In genomic region chr16:85851034-85851780, GRCh38 we compare ENCODE assay signal across 20 cellular contexts. TPM values are rescaled to one million over a fixed set of nuclear protein-coding genes. Genes with fewer than 3 reads are reported as not detected.
DNase-seq lines count a peak whose midpoint lies in the region; ATAC-seq, FAIRE-seq and TF ChIP-seq lines count a peak whose summit lies in the region.
"Had no signal": no experiment of that assay in that cellular context is flagged by ENCODE, and none has a peak within 500 bp of the region (broad histone marks: within the 10 kb centered on the region; RNA-seq: fewer than 3 reads in every experiment).

No MANE protein-coding gene starts in this region.

- ATAC-seq in GM12878 (peak; percentile 79), HG02981 (IDR thresholded peaks at IDR 0.05; ENCODE audit: unreplicated experiment) (no peak)
- ATAC-seq: gastroesophageal sphincter had no signal

- H4K20me1 ChIP-seq in GM12878 (ENCODE audit: control insufficient read depth, insufficient read depth): no peaks in the 10 kb centered on the region

- no peak overlapping the region for H3K4me2 ChIP-seq in GM12878 (ENCODE audit: control insufficient read depth, insufficient read depth)

- SMC1A ChIA-PET in GM12878 (lab: Charles Lee; ENCODE audit: uncharacterized antibody, unreplicated experiment): interaction anchor here (1.1 to 2.2 kb wide), 3 partner anchors 18 to 30 kb away, joined by 3 to 6 read pairs (median 3); no protein-coding TSS in a partner anchor

- DNase-seq in COLO668 (lab: John Stamatoyannopoulos, UW; ENCODE audit: unreplicated experiment): peak; percentile 29
- DNase-seq in GM12878 (ENCODE audit: low read depth, low spot score): no peak
- peak; percentile 55 for DNase-seq in mesenteric fat pad (ENCODE audit: low spot score)
- DNase-seq in COLO829 (ENCODE audit: low spot score): no peak
- DNase-seq in NCI-H345 treated with DMSO at 0.1 percent for 48 hours (lab: John Stamatoyannopoulos, UW; ENCODE audit: unreplicated experiment): no peak
- DNase-seq: activated CD4-positive, alpha-beta T cell treated with anti-CD3 and anti-CD28 coated beads for 4 hours; activated naive CD4-positive, alpha-beta T cell treated with anti-CD3 and anti-CD28 coated beads, Interleukin-2, amount 50 U/mL, for 16 hours; HFFc6; NCI-H2029; NCI-H524 treated with DMSO at 0.1 percent for 48 hours; testis had no signal

- no peak overlapping the region for H2AFZ ChIP-seq in GM12878 (ENCODE audit: control insufficient read depth, low read depth, low read length)
- H2AFZ ChIP-seq: parathyroid adenoma had no signal

- no peaks in the 10 kb centered on the region for H3K9me3 ChIP-seq in HEK293 (ENCODE audit: control insufficient read depth, insufficient read depth, low read depth, low read length)
- peaks cover 3% of the 10 kb centered on the region for H3K9me3 ChIP-seq in GM12878 (replicated peaks; ENCODE audit: control insufficient read depth, insufficient read depth, low read length)
- H3K9me3 ChIP-seq: colonic mucosa, testis had no signal

- RAD21 ChIA-PET in GM12878 (lab: Charles Lee; ENCODE audit: unreplicated experiment): no interaction called here

- H3K27ac ChIP-seq in HEK293 (ENCODE audit: extremely low read depth, low read depth, low read length) (no peak overlapping the region), GM12878 (ENCODE audit: control insufficient read depth, insufficient read depth) (no peak overlapping the region)
- H3K27ac ChIP-seq: colonic mucosa, gastroesophageal sphincter, parathyroid adenoma, testis had no signal

- 29% methylated on average over 15 of the region's 15 CpGs for WGBS in GM12878 (ENCODE audit: insufficient coverage, insufficient replicate concordance, low lambda C conversion rate, missing lambda C conversion rate)

- TF ChIP-seq EP300 in GM12878 (IDR thresholded peaks at IDR 0.05; ENCODE audit: borderline replicate concordance in 1 of 2, control insufficient read depth in 1 of 2, low read depth in 2 of 2, low read length in 2 of 2): no peak

- intact Hi-C loops in GM12878 (cut with micrococcal nuclease; ENCODE audit: unreplicated experiment): no loop called here

- TF ChIP-seq CTCF in HEK293 (tag by site-specific recombination; IDR thresholded peaks at IDR 0.05) (no peak), GM12878 (IDR thresholded peaks at IDR 0.05 in 2 of 3, conservative IDR thresholded peaks at IDR 0.05 in 1 of 3; ENCODE audit: control insufficient read depth in 2 of 3, extremely low read depth in 1 of 3, insufficient read depth in 1 of 3, low read depth in 3 of 3, low read length in 3 of 3) (no peak)

- TF ChIP-seq RAD21 in GM12878 (IDR thresholded peaks at IDR 0.05; ENCODE audit: insufficient read depth, low read depth, low read length): no peak

- POLR2A ChIA-PET in HEK293 (lab: Yijun Ruan, JAX) (no interaction called here), GM12878 (lab: Charles Lee) (interaction anchor here (1.5 kb wide), 1 partner anchor 10 kb away, joined by 5 read pairs; no protein-coding TSS in a partner anchor)

- H3K36me3 ChIP-seq in HEK293 (ENCODE audit: control insufficient read depth in 2 of 2, insufficient read depth in 1 of 2, low read length in 2 of 2) (no peaks in the 10 kb centered on the region), GM12878 (ENCODE audit: control insufficient read depth in 2 of 2, insufficient read depth in 2 of 2, low read length in 1 of 2) (no peaks in the 10 kb centered on the region)
- H3K36me3 ChIP-seq: colonic mucosa, gastroesophageal sphincter had no signal

- H3K4me3 ChIP-seq in HEK293 (ENCODE audit: low read depth, low read length) (no peak overlapping the region), GM12878 (no peak overlapping the region)
- H3K4me3 ChIP-seq: colonic mucosa, gastroesophageal sphincter, testis had no signal

- H3K79me2 ChIP-seq in GM12878 (ENCODE audit: control insufficient read depth, insufficient read depth, low read length): no peaks in the 10 kb centered on the region
- H3K79me2 ChIP-seq: parathyroid adenoma had no signal

- H3K27me3 ChIP-seq in GM12878 (replicated peaks in 1 of 2; ENCODE audit: control insufficient read depth in 2 of 2, insufficient read depth in 2 of 2, low read length in 1 of 2): no peaks in the 10 kb centered on the region
- H3K27me3 ChIP-seq: colonic mucosa, testis had no signal

- CTCF ChIA-PET in HEK293 (lab: Yijun Ruan, JAX) (no interaction called here), GM12878 (lab: Yijun Ruan, JAX) (no interaction called here)

- no peak for TF ChIP-seq POLR2A in GM12878 (IDR thresholded peaks at IDR 0.05; ENCODE audit: low read depth, low read length)

- H3K9ac ChIP-seq in GM12878 (ENCODE audit: control insufficient read depth, insufficient read depth, low read length): no peak overlapping the region
- H3K9ac ChIP-seq: parathyroid adenoma had no signal

- no peaks in the 10 kb centered on the region for H3K4me1 ChIP-seq in HEK293 (ENCODE audit: control insufficient read depth, insufficient read depth, low read length)
- peaks cover 10% of the 10 kb centered on the region for H3K4me1 ChIP-seq in GM12878 (ENCODE audit: control insufficient read depth, insufficient read depth, low read length)
- H3K4me1 ChIP-seq: colonic mucosa, gastroesophageal sphincter, testis had no signal

- no peak for FAIRE-seq in GM12878 (lab: Jason Lieb, UNC)
- FAIRE-seq: astrocyte, endothelial cell of umbilical vein, small intestine had no signal

- BruUV-seq in GM12878 (replicated peaks; lab: Mats Ljungman, UMichigan): no TSS peak

- in situ Hi-C loops in GM12878 (cut with MboI): no loop called here

TF ChIP-seq in HEK293, 187 proteins besides CTCF, POLR2A, EP300 and RAD21:
- TF ChIP-seq ZXDB (tag by site-specific recombination; IDR thresholded peaks at IDR 0.05) (peak; percentile 66; the same call in 1 of the 2 replicates), ZBTB21 (tag by site-specific recombination; IDR thresholded peaks at IDR 0.05) (no peak)

TF ChIP-seq in GM12878, 131 proteins besides CTCF, POLR2A, EP300 and RAD21 (continues in another document):
- TF ChIP-seq ZBED1 (IDR thresholded peaks at IDR 0.05; ENCODE audit: borderline replicate concordance) (no peak), RAD51 (IDR thresholded peaks at IDR 0.05) (peak; percentile 46; the same call in 1 of the 2 replicates), YY1 (IDR thresholded peaks at IDR 0.05; ENCODE audit: low read depth, low read length) (no peak), RUNX3 (IDR thresholded peaks at IDR 0.05; ENCODE audit: low read length) (peak; percentile 39; the same call in 1 of the 2 replicates)

RNA-seq across cellular contexts. Expression of gene IRF8, which starts 47.8 kb away (rescaled TPM):
- total RNA-seq in GM12878 (2013; cell fraction: nucleolus; rRNA removed): 220 and 236 TPM in 2 replicates
- total RNA-seq in GM12878 (2014; rRNA removed) (229 and 237 TPM in 2 replicates), GM12878 (2014; rRNA removed; fragmentation: Illumina TruSeq; extraction: Trizol) (164 and 167 TPM in 2 replicates), GM12878 (2021) (181 and 191 TPM in 2 replicates), mesenteric fat pad (112 TPM)
- 62.7 TPM for polyA plus RNA-seq in GM12878 (2011; ENCODE audit: low read depth)
- polyA plus RNA-seq in GM12878 (2011; rRNA removed) (220 and 328 TPM in 2 replicates), GM12878 (2014; fragmentation: Illumina TruSeq; extraction: Trizol) (181 and 269 TPM in 2 replicates), GM12878 (2014; fragmentation: Nextera tagmentation; extraction: Ambion mirVana) (10 to 100 TPM; 17.1 to 34.5 TPM), GM12878 (2014; rRNA removed) (179 and 194 TPM in 2 replicates), GM12878 (2016; fragmentation: Nextera tagmentation; extraction: Ambion mirVana) (100 to 1,000 TPM; 104 to 121 TPM)
- 175 and 263 TPM in 2 replicates for polyA plus RNA-seq in GM12878 (2011; cell fraction: cytosol; rRNA removed)
- 312 and 314 TPM in 2 replicates for polyA plus RNA-seq in GM12878 (2011; cell fraction: nucleus; rRNA removed)
- 116 and 131 TPM in 2 replicates for polyA plus RNA-seq in GM12878 (2012)
- polyA minus RNA-seq in GM12878 (2011; rRNA and poly(A)+ RNA removed): 201 and 208 TPM in 2 replicates
- 109 and 123 TPM in 2 replicates for polyA minus RNA-seq in GM12878 (2011; cell fraction: cytosol; rRNA and poly(A)+ RNA removed)
- polyA minus RNA-seq in GM12878 (2011; cell fraction: nucleus; rRNA and poly(A)+ RNA removed): 155 and 194 TPM in 2 replicates
- total RNA-seq: endothelial cell of umbilical vein, HFFc6, myocyte had no signal
- polyA plus RNA-seq: endothelial cell of umbilical vein had no signal

RNA-seq across cellular contexts. Expression of gene COX4I1, which starts 51.7 kb away (rescaled TPM):
- total RNA-seq in GM12878 (2013; cell fraction: nucleolus; rRNA removed): 57.6 and 65.4 TPM in 2 replicates
- total RNA-seq in GM12878 (2014; rRNA removed) (606 and 612 TPM in 2 replicates), GM12878 (2014; rRNA removed; fragmentation: Illumina TruSeq; extraction: Trizol) (473 and 480 TPM in 2 replicates), GM12878 (2021) (651 and 668 TPM in 2 replicates), mesenteric fat pad (419 TPM)
- polyA plus RNA-seq in GM12878 (2011; ENCODE audit: low read depth): 399 TPM
- polyA plus RNA-seq in GM12878 (2011; rRNA removed) (723 and 922 TPM in 2 replicates), GM12878 (2014; fragmentation: Illumina TruSeq; extraction: Trizol) (616 and 801 TPM in 2 replicates), GM12878 (2014; fragmentation: Nextera tagmentation; extraction: Ambion mirVana) (1,000 to 10,000 TPM; 1,747 to 1,889 TPM), GM12878 (2014; rRNA removed) (854 and 876 TPM in 2 replicates), GM12878 (2016; fragmentation: Nextera tagmentation; extraction: Ambion mirVana) (100 to 1,000 TPM; 889 to 942 TPM)
- polyA plus RNA-seq in GM12878 (2011; cell fraction: cytosol; rRNA removed): 1,082 and 1,324 TPM in 2 replicates
- 520 and 608 TPM in 2 replicates for polyA plus RNA-seq in GM12878 (2011; cell fraction: nucleus; rRNA removed)
- polyA plus RNA-seq in GM12878 (2012): 712 and 748 TPM in 2 replicates
- 340 and 443 TPM in 2 replicates for polyA minus RNA-seq in GM12878 (2011; rRNA and poly(A)+ RNA removed)
- polyA minus RNA-seq in GM12878 (2011; cell fraction: cytosol; rRNA and poly(A)+ RNA removed): 106 and 140 TPM in 2 replicates
- polyA minus RNA-seq in GM12878 (2011; cell fraction: nucleus; rRNA and poly(A)+ RNA removed): 58.5 and 67.8 TPM in 2 replicates

RNA-seq across cellular contexts. Expression of gene EMC8, which starts 51.9 kb away (rescaled TPM):
- total RNA-seq in GM12878 (2013; cell fraction: nucleolus; rRNA removed): 32.6 and 34.2 TPM in 2 replicates
- total RNA-seq in GM12878 (2014; rRNA removed) (29.4 and 29.7 TPM in 2 replicates), GM12878 (2014; rRNA removed; fragmentation: Illumina TruSeq; extraction: Trizol) (27.0 and 30.1 TPM in 2 replicates), GM12878 (2021) (34.4 and 40.1 TPM in 2 replicates), mesenteric fat pad (31.5 TPM)
- 8.0 TPM for polyA plus RNA-seq in GM12878 (2011; ENCODE audit: low read depth)
- polyA plus RNA-seq in GM12878 (2011; rRNA removed) (19.9 and 36.9 TPM in 2 replicates), GM12878 (2014; fragmentation: Illumina TruSeq; extraction: Trizol) (14.9 and 17.8 TPM in 2 replicates), GM12878 (2014; fragmentation: Nextera tagmentation; extraction: Ambion mirVana) (10 to 100 TPM in 1 of 2 experiments, 1 to 10 TPM in 1; 7.8 to 16.5 TPM), GM12878 (2014; rRNA removed) (45.2 and 50.9 TPM in 2 replicates), GM12878 (2016; fragmentation: Nextera tagmentation; extraction: Ambion mirVana) (10 to 100 TPM; 59.8 to 62.0 TPM)
- 33.4 and 45.7 TPM in 2 replicates for polyA plus RNA-seq in GM12878 (2011; cell fraction: cytosol; rRNA removed)
- 30.6 and 33.4 TPM in 2 replicates for polyA plus RNA-seq in GM12878 (2011; cell fraction: nucleus; rRNA removed)
- 11.6 and 14.6 TPM in 2 replicates for polyA plus RNA-seq in GM12878 (2012)
- polyA minus RNA-seq in GM12878 (2011; rRNA and poly(A)+ RNA removed): 34.0 and 42.8 TPM in 2 replicates
- polyA minus RNA-seq in GM12878 (2011; cell fraction: cytosol; rRNA and poly(A)+ RNA removed): 17.5 and 20.7 TPM in 2 replicates
- polyA minus RNA-seq in GM12878 (2011; cell fraction: nucleus; rRNA and poly(A)+ RNA removed): 14.7 and 35.0 TPM in 2 replicates

Comparison
In these comparisons a context has a peak if more than half of its experiments do, and no peak if none do; other contexts are left out.
1. DNase-seq: peak in COLO668 (single experiment) and mesenteric fat pad (single experiment); none in GM12878 (single experiment), COLO829 (single experiment) and NCI-H345 treated with DMSO at 0.1 percent for 48 hours (single experiment).